ENCODE assay signal across 18 cellular contexts in the genomic region with DNA sequence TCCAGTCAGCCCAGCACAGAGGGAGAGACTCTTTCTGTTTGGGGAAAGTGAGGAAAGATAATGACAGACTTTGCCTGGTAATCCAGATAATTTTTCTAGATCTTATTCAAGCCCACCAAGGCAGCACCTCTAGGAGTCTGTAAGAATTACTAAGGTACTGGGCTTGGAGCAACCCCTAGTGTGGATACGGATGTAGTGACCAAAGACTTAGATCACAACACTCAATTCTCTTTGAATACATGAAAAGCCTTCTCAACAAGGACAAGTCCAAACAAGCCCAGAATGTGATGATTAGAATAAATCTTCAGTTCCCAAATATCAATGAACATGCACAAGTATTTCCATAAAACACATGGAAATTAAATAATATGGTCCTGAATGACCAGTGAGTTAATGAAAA.
DNase-seq lines count a peak whose midpoint lies in the region; ATAC-seq and TF ChIP-seq lines count a peak whose summit lies in the region.
"Had no signal": no experiment of that assay in that cellular context is flagged by ENCODE, and none has a peak within 500 bp of the region (broad histone marks: within the 10 kb centered on the region; RNA-seq: fewer than 3 reads in every experiment).

No MANE protein-coding gene starts in this region.

- H3K9me3 Mint-ChIP-seq in GM23338, result no peaks in the 10 kb centered on the region
- H3K9me3 Mint-ChIP-seq in stimulated activated memory B cell treated with anti-CD40 and anti-IgM and Interleukin-4, amounts not matched to agents 10 μg/mL and 1 μg/mL and 100 μg/mL, for 72 hours, result peaks cover 2% of the 10 kb centered on the region
- H3K9me3 Mint-ChIP-seq in activated naive CD4-positive, alpha-beta T cell treated with anti-CD3 and anti-CD28 coated beads for 36 hours, result no peaks in the 10 kb centered on the region
- H3K9me3 Mint-ChIP-seq: CD4-positive, alpha-beta memory T cell had no signal

- peak; percentile 69 for ATAC-seq in GM23338
- peak; percentile 40; the same call in 1 of the 3 replicates for ATAC-seq in RWPE2 (ENCODE audit: low read depth)
- ATAC-seq in stimulated activated memory B cell treated with anti-CD40 and anti-IgM and Interleukin-4, amounts not matched to agents 10 μg/mL and 1 μg/mL and 100 μg/mL, for 72 hours, result no peak

- H3K79me2 ChIP-seq in GM23338 (replicated peaks; ENCODE audit: insufficient read depth), result no peaks in the 10 kb centered on the region

- no peak overlapping the region for H3K4me2 ChIP-seq in GM23338

- H3K36me3 Mint-ChIP-seq in GM23338 (ENCODE audit: low read depth), result no peaks in the 10 kb centered on the region
- H3K36me3 Mint-ChIP-seq in stimulated activated memory B cell treated with anti-CD40 and anti-IgM and Interleukin-4, amounts not matched to agents 10 μg/mL and 1 μg/mL and 100 μg/mL, for 72 hours, result peaks cover 30% of the 10 kb centered on the region
- peaks cover 8% of the 10 kb centered on the region for H3K36me3 Mint-ChIP-seq in activated naive CD4-positive, alpha-beta T cell treated with anti-CD3 and anti-CD28 coated beads for 36 hours (ENCODE audit: low read depth)
- H3K36me3 Mint-ChIP-seq: CD4-positive, alpha-beta memory T cell had no signal

- CTCF ChIA-PET in activated naive CD4-positive, alpha-beta T cell treated with anti-CD3 and anti-CD28 coated beads for 36 hours (lab: Charles Lee), result no interaction called here

- H3K27ac ChIP-seq in GM23338 (ENCODE audit: low read depth) (no peak overlapping the region), RWPE2 (ENCODE audit: poor library complexity, severe bottlenecking) (no peak overlapping the region)

- H3K27ac Mint-ChIP-seq in GM23338, result no peak overlapping the region
- H3K27ac Mint-ChIP-seq in stimulated activated memory B cell treated with anti-CD40 and anti-IgM and Interleukin-4, amounts not matched to agents 10 μg/mL and 1 μg/mL and 100 μg/mL, for 72 hours, result peak overlapping the region; percentile 20
- H3K27ac Mint-ChIP-seq in activated naive CD4-positive, alpha-beta T cell treated with anti-CD3 and anti-CD28 coated beads for 36 hours, result no peak overlapping the region
- H3K27ac Mint-ChIP-seq: CD4-positive, alpha-beta memory T cell had no signal

- H2AFZ ChIP-seq in GM23338, result peak overlapping the region; percentile 89; the same call in 1 of the 2 replicates

- TF ChIP-seq CTCF in GM23338 (conservative IDR thresholded peaks at IDR 0.05; ENCODE audit: low read depth in 2 of 2), result no peak; a peak in 1 of 4 replicates
- no peak for TF ChIP-seq CTCF in RWPE2 (IDR thresholded peaks at IDR 0.05; ENCODE audit: poor library complexity, severe bottlenecking)
- TF ChIP-seq CTCF in fibroblast of mammary gland (conservative IDR thresholded peaks at IDR 0.05; ENCODE audit: control insufficient read depth, insufficient read depth, low read depth, low read length), result no peak

- H3K4me1 Mint-ChIP-seq in GM23338, result peaks cover 3% of the 10 kb centered on the region; the same call in 2 of the 3 replicates
- peaks cover 18% of the 10 kb centered on the region for H3K4me1 Mint-ChIP-seq in stimulated activated memory B cell treated with anti-CD40 and anti-IgM and Interleukin-4, amounts not matched to agents 10 μg/mL and 1 μg/mL and 100 μg/mL, for 72 hours
- peaks cover 24% of the 10 kb centered on the region for H3K4me1 Mint-ChIP-seq in activated naive CD4-positive, alpha-beta T cell treated with anti-CD3 and anti-CD28 coated beads for 36 hours (ENCODE audit: low read depth)

- H4K20me1 ChIP-seq in GM23338 (replicated peaks; ENCODE audit: insufficient read depth), result no peaks in the 10 kb centered on the region

- no peak overlapping the region for H3K4me3 ChIP-seq in GM23338
- H3K4me3 ChIP-seq in RWPE2 (ENCODE audit: severe bottlenecking), result no peak overlapping the region
- no peak overlapping the region for H3K4me3 ChIP-seq in fibroblast of mammary gland (ENCODE audit: control insufficient read depth, low read depth, low read length)
- H3K4me3 ChIP-seq: MG63 had no signal

- no peak overlapping the region for H3K4me3 Mint-ChIP-seq in GM23338
- no peak overlapping the region for H3K4me3 Mint-ChIP-seq in stimulated activated memory B cell treated with anti-CD40 and anti-IgM and Interleukin-4, amounts not matched to agents 10 μg/mL and 1 μg/mL and 100 μg/mL, for 72 hours
- no peak overlapping the region for H3K4me3 Mint-ChIP-seq in activated naive CD4-positive, alpha-beta T cell treated with anti-CD3 and anti-CD28 coated beads for 36 hours
- H3K4me3 Mint-ChIP-seq: CD4-positive, alpha-beta memory T cell had no signal

- H3K27me3 ChIP-seq in GM23338 (ENCODE audit: insufficient read depth) (no peaks in the 10 kb centered on the region), RWPE2 (ENCODE audit: insufficient read depth, poor library complexity, severe bottlenecking) (no peaks in the 10 kb centered on the region)
- H3K27me3 ChIP-seq: MG63 had no signal

- H3K27me3 Mint-ChIP-seq in GM23338 (ENCODE audit: insufficient read depth, low read depth, poor library complexity), result peaks cover 2% of the 10 kb centered on the region
- no peaks in the 10 kb centered on the region for H3K27me3 Mint-ChIP-seq in stimulated activated memory B cell treated with anti-CD40 and anti-IgM and Interleukin-4, amounts not matched to agents 10 μg/mL and 1 μg/mL and 100 μg/mL, for 72 hours
- H3K27me3 Mint-ChIP-seq in activated naive CD4-positive, alpha-beta T cell treated with anti-CD3 and anti-CD28 coated beads for 36 hours (ENCODE audit: low read depth), result peaks cover 7% of the 10 kb centered on the region
- H3K27me3 Mint-ChIP-seq: CD4-positive, alpha-beta memory T cell had no signal

- no peak for DNase-seq in GM23338 (ENCODE audit: low spot score)
- DNase-seq in RWPE2 (ENCODE audit: low spot score), result no peak
- DNase-seq in fibroblast of mammary gland (ENCODE audit: low read depth), result peak; percentile 2
- DNase-seq in GF-D8 (lab: John Stamatoyannopoulos, UW), result no peak
- DNase-seq in activated CD4-positive, CD25-positive, alpha-beta regulatory T cell treated with anti-CD3 and anti-CD28 coated beads, Interleukin-2, amount 50 U/mL, for 72 hours, result no peak
- DNase-seq in activated naive CD4-positive, alpha-beta T cell treated with anti-CD3 and anti-CD28 coated beads for 36 hours, result no peak
- DNase-seq: C1 segment of cervical spinal cord; CD4-positive, alpha-beta memory T cell; COR-L47; DMS53; KBM-7; MG63; NCI-H2029; NCI-H2227 treated with DMSO at 0.1 percent for 48 hours; NCI-H526 treated with DMSO at 0.1 percent for 48 hours; RPMI8226; SHP77 had no signal

- intact Hi-C loops in activated naive CD4-positive, alpha-beta T cell treated with anti-CD3 and anti-CD28 coated beads for 36 hours (cut with micrococcal nuclease), result no loop called here

- no peaks in the 10 kb centered on the region for H3F3A ChIP-seq in GM23338 (replicated peaks; ENCODE audit: low read depth)

- H3K36me3 ChIP-seq in GM23338 (ENCODE audit: insufficient read depth) (no peaks in the 10 kb centered on the region), RWPE2 (ENCODE audit: low read depth) (no peaks in the 10 kb centered on the region)
- H3K36me3 ChIP-seq: MG63 had no signal

- no peaks in the 10 kb centered on the region for H3K9me2 ChIP-seq in GM23338 (ENCODE audit: insufficient read depth)

- H3K4me1 ChIP-seq in GM23338 (ENCODE audit: insufficient read depth), result no peaks in the 10 kb centered on the region
- H3K4me1 ChIP-seq in RWPE2 (ENCODE audit: insufficient read depth, poor library complexity, severe bottlenecking), result peaks cover 5% of the 10 kb centered on the region

- no peaks in the 10 kb centered on the region for H3K9me3 ChIP-seq in RWPE2 (ENCODE audit: severe bottlenecking)
- H3K9me3 ChIP-seq: MG63 had no signal

TF ChIP-seq in GM23338, 12 proteins besides CTCF, POLR2A, EP300 and RAD21 (continues in another document):
- TF ChIP-seq POLR2AphosphoS5 (IDR thresholded peaks at IDR 0.05; ENCODE audit: low read depth) (no peak), JUNB (IDR thresholded peaks at IDR 0.05; ENCODE audit: unreplicated experiment) (no peak)
